ENCODE assay signal across 9 cellular contexts in the genomic region with DNA sequence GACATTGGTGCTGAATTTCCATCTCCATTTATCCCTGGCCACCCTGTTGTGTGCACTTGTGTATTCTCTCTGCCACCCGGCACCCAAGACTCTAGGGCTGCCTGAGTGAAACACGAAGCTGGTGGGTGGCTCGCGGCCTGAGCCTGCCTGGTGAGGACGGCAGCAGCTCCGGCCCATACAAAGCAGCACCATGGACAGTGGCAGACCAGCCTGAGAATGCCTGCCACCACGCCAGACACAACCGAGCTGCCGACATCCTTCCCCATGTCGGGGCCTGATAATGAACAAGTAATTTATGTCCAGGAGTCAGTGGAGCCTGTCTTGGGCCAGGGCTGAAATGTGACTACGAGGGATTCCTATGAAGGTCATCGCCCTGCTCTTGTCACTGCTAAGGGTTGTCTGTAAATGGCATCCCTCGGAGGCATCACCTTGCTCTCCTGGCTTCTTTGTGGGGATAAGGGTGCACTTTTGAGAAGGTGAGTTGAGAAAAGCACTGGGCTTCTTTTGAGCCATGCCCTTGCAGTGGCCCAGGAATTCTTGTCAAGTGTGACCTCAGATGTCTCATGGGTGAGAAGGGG.
DNase-seq lines count a peak whose midpoint lies in the region.
"Had no signal": no experiment of that assay in that cellular context is flagged by ENCODE, and none has a peak within 500 bp of the region (broad histone marks: within the 10 kb centered on the region; RNA-seq: fewer than 3 reads in every experiment).

No MANE protein-coding gene starts in this region.

- no peak overlapping the region for H3K4me3 ChIP-seq in SJCRH30
- H3K4me3 ChIP-seq: psoas muscle had no signal

- DNase-seq in NOMO-1 treated with dmso at 0.1 percent for 144 hours (lab: John Stamatoyannopoulos, UW; ENCODE audit: unreplicated experiment): peak; percentile 0
- no peak for DNase-seq in NOMO-1 treated with DMSO at 0.1 percent for 48 hours (lab: John Stamatoyannopoulos, UW; ENCODE audit: unreplicated experiment)
- DNase-seq in SJCRH30: peak; percentile 57 to 68
- peak; percentile 18 for DNase-seq in fibroblast of gingiva (ENCODE audit: low read depth)
- peak; percentile 62 for DNase-seq in retina
- DNase-seq in NCI-H2029 (lab: John Stamatoyannopoulos, UW): no peak
- DNase-seq in DMS114 treated with DMSO at 0.1 percent for 48 hours (lab: John Stamatoyannopoulos, UW; ENCODE audit: unreplicated experiment): no peak
- DNase-seq in NCI-H748 treated with DMSO at 0.1 percent for 48 hours (lab: John Stamatoyannopoulos, UW): no peak

- no peaks in the 10 kb centered on the region for H3K4me1 ChIP-seq in SJCRH30
- H3K4me1 ChIP-seq: psoas muscle had no signal

- H3K27ac ChIP-seq in SJCRH30: no peak overlapping the region
- H3K27ac ChIP-seq: psoas muscle had no signal

- no peaks in the 10 kb centered on the region for H3K9me3 ChIP-seq in SJCRH30 (replicated peaks)
- H3K9me3 ChIP-seq: psoas muscle had no signal

- no peaks in the 10 kb centered on the region for H3K27me3 ChIP-seq in SJCRH30

- H3K36me3 ChIP-seq in SJCRH30: no peaks in the 10 kb centered on the region

Comparison
In these comparisons a context has a peak if more than half of its experiments do, and no peak if none do; other contexts are left out.
1. DNase-seq: peak in NOMO-1 treated with dmso at 0.1 percent for 144 hours (single experiment), SJCRH30 (2 of 2), fibroblast of gingiva (single experiment) and retina (single experiment); none in NOMO-1 treated with DMSO at 0.1 percent for 48 hours (single experiment), NCI-H2029 (single experiment), DMS114 treated with DMSO at 0.1 percent for 48 hours (single experiment) and NCI-H748 treated with DMSO at 0.1 percent for 48 hours (single experiment).